Comparison of ENCODE assay signal across 11 cellular contexts in genomic region chr16:621526-622105, GRCh38. TPM values are rescaled to one million over a fixed set of nuclear protein-coding genes. Genes with fewer than 3 reads are reported as not detected.
DNase-seq lines count a peak whose midpoint lies in the region; ATAC-seq and TF ChIP-seq lines count a peak whose summit lies in the region.
"Had no signal": no experiment of that assay in that cellular context is flagged by ENCODE, and none has a peak within 500 bp of the region (broad histone marks: within the 10 kb centered on the region; RNA-seq: fewer than 3 reads in every experiment).

No MANE protein-coding gene starts in this region.

- no peak for ATAC-seq in HG03432 (IDR thresholded peaks at IDR 0.05; ENCODE audit: unreplicated experiment)
- no peak for ATAC-seq in right lobe of liver
- ATAC-seq in HG02678 (IDR thresholded peaks at IDR 0.05; ENCODE audit: unreplicated experiment), result no peak
- ATAC-seq: activated naive CD4-positive, alpha-beta T cell treated with anti-CD3 and anti-CD28 coated beads, Interleukin-2, amount 50 U/mL, for 72 hours had no signal

- no peak for DNase-seq in PC-9
- peak; percentile 33 for DNase-seq in fibroblast of mammary gland (ENCODE audit: low read depth)
- DNase-seq in smooth muscle cell (lab: John Stamatoyannopoulos, UW; ENCODE audit: unreplicated experiment), result no peak
- no peak for DNase-seq in EL
- no peak for DNase-seq in right lobe of liver
- DNase-seq: Caco-2, testis had no signal

- H3K4me2 ChIP-seq in PC-9 (peak overlapping the region; percentile 25), smooth muscle cell (peak overlapping the region; percentile 60)

- no TSS peak for BruUV-seq in PC-9 (replicated peaks; lab: Mats Ljungman, UMichigan)

- H3K9ac ChIP-seq in smooth muscle cell (ENCODE audit: low read depth), result no peak overlapping the region

- H3K79me2 ChIP-seq in PC-9 (ENCODE audit: low read depth) (no peaks in the 10 kb centered on the region), smooth muscle cell (ENCODE audit: low read depth) (no peaks in the 10 kb centered on the region)

- H3K9me3 ChIP-seq in HEK293 (ENCODE audit: control insufficient read depth, insufficient read depth, low read depth, low read length) (no peaks in the 10 kb centered on the region), PC-9 (ENCODE audit: insufficient read depth, low read depth) (no peaks in the 10 kb centered on the region), smooth muscle cell (replicated peaks; ENCODE audit: low read depth) (no peaks in the 10 kb centered on the region), right lobe of liver (no peaks in the 10 kb centered on the region)
- H3K9me3 ChIP-seq: Caco-2, testis had no signal

- no peak overlapping the region for H2AFZ ChIP-seq in PC-9
- H2AFZ ChIP-seq in smooth muscle cell (ENCODE audit: low read depth), result no peak overlapping the region

- POLR2A ChIA-PET in HEK293 (lab: Yijun Ruan, JAX), result interaction anchor here (0.6 to 1.8 kb wide), 3 partner anchors 14 to 38 kb away, joined by 3 to 9 read pairs (median 5); partner anchors contain the start of gene METTL26
- POLR2A ChIA-PET in PC-9 (lab: Charles Lee; ENCODE audit: unreplicated experiment), result interaction anchor here (1.0 to 1.1 kb wide), 3 partner anchors 28 to 36 kb away, joined by 4 to 7 read pairs (median 6); no protein-coding TSS in a partner anchor

- H4K20me1 ChIP-seq in PC-9 (ENCODE audit: insufficient read depth) (peaks cover 12% of the 10 kb centered on the region; the same call in 1 of the 2 replicates), smooth muscle cell (ENCODE audit: low read depth) (peaks cover 44% of the 10 kb centered on the region)

- H3F3A ChIP-seq in PC-9 (ENCODE audit: insufficient read depth, low read depth), result peaks cover 26% of the 10 kb centered on the region
- no peaks in the 10 kb centered on the region for H3F3A ChIP-seq in smooth muscle cell (ENCODE audit: low read depth)

- H3K9me2 ChIP-seq in PC-9 (ENCODE audit: insufficient read depth), result no peaks in the 10 kb centered on the region

- no peak for TF ChIP-seq CTCF in HEK293 (tag by site-specific recombination; IDR thresholded peaks at IDR 0.05)
- TF ChIP-seq CTCF in PC-9 (conservative IDR thresholded peaks at IDR 0.05), result no peak
- TF ChIP-seq CTCF in fibroblast of mammary gland (conservative IDR thresholded peaks at IDR 0.05; ENCODE audit: control insufficient read depth, insufficient read depth, low read depth, low read length), result no peak
- TF ChIP-seq CTCF in smooth muscle cell (IDR thresholded peaks at IDR 0.05; ENCODE audit: borderline replicate concordance, insufficient read depth, poor library complexity, severe bottlenecking), result no peak
- no peak for TF ChIP-seq CTCF in right lobe of liver (IDR thresholded peaks at IDR 0.05)

- CTCF ChIA-PET in HEK293 (lab: Yijun Ruan, JAX) (interaction anchor here (0.8 to 1.2 kb wide), 4 partner anchors 12 to 504 kb away, joined by 3 to 4 read pairs (median 4); no protein-coding TSS in a partner anchor), PC-9 (lab: Charles Lee) (no interaction called here)

- H3K36me3 ChIP-seq in HEK293 (ENCODE audit: control insufficient read depth in 2 of 2, insufficient read depth in 1 of 2, low read length in 2 of 2) (no peaks in the 10 kb centered on the region), PC-9 (ENCODE audit: low read depth) (no peaks in the 10 kb centered on the region), smooth muscle cell (ENCODE audit: low read depth) (no peaks in the 10 kb centered on the region), right lobe of liver (peaks cover 0 to 9% (median 0%) of the 10 kb centered on the region in 4 donors)

- H3K27ac ChIP-seq in HEK293 (ENCODE audit: extremely low read depth, low read depth, low read length) (no peak overlapping the region), PC-9 (no peak overlapping the region), smooth muscle cell (ENCODE audit: low read depth) (peak overlapping the region; percentile 94), right lobe of liver (no peak overlapping the region)
- H3K27ac ChIP-seq: testis had no signal

- H3K4me1 ChIP-seq in HEK293 (ENCODE audit: control insufficient read depth, insufficient read depth, low read length), result no peaks in the 10 kb centered on the region; the same call in 1 of the 2 replicates
- peaks cover 8% of the 10 kb centered on the region for H3K4me1 ChIP-seq in PC-9 (replicated peaks; ENCODE audit: insufficient read depth)
- H3K4me1 ChIP-seq in smooth muscle cell (ENCODE audit: low read depth), result peaks cover 6% of the 10 kb centered on the region
- H3K4me1 ChIP-seq in right lobe of liver, result peaks cover 0 to 12% (median 0%) of the 10 kb centered on the region in 4 donors
- H3K4me1 ChIP-seq: Caco-2 had no signal

- no peak for TF ChIP-seq POLR2A in right lobe of liver (IDR thresholded peaks at IDR 0.05)

- H3K27me3 ChIP-seq in PC-9 (ENCODE audit: insufficient read depth, low read depth) (no peaks in the 10 kb centered on the region), smooth muscle cell (ENCODE audit: low read depth) (no peaks in the 10 kb centered on the region), right lobe of liver (no peaks in the 10 kb centered on the region)
- H3K27me3 ChIP-seq: testis had no signal

- intact Hi-C loops in PC-9 (cut with micrococcal nuclease; ENCODE audit: unreplicated experiment), result no loop called here
- intact Hi-C loops in right lobe of liver (cut with DNase I), result no loop called here

- H3K4me3 ChIP-seq in HEK293 (ENCODE audit: low read depth, low read length) (no peak overlapping the region), PC-9 (no peak overlapping the region), fibroblast of mammary gland (ENCODE audit: control insufficient read depth, low read depth, low read length) (no peak overlapping the region), smooth muscle cell (no peak overlapping the region), right lobe of liver (no peak overlapping the region)
- H3K4me3 ChIP-seq: testis had no signal

- WGBS in smooth muscle cell (ENCODE audit: low lambda C conversion rate), result 88% methylated on average over 21 of the region's 21 CpGs
- 68% methylated on average over 8 of the region's 21 CpGs for WGBS in right lobe of liver (ENCODE audit: insufficient coverage, low coverage, low lambda C conversion rate, missing lambda C conversion rate)

TF ChIP-seq in HEK293, 187 proteins besides CTCF, POLR2A, EP300 and RAD21:
- TF ChIP-seq ZBTB48 (tag by site-specific recombination; IDR thresholded peaks at IDR 0.05) (no peak), EGR2 (tag by site-specific recombination; IDR thresholded peaks at IDR 0.05; ENCODE audit: low read depth) (peak; percentile 32; the same call in 1 of the 2 replicates), ZNF274 (IDR thresholded peaks at IDR 0.05; ENCODE audit: low read length) (no peak), ZNF274 (tag by site-specific recombination; IDR thresholded peaks at IDR 0.05; ENCODE audit: borderline replicate concordance) (no peak), ZSCAN30 (tag by site-specific recombination; IDR thresholded peaks at IDR 0.05) (no peak), GLIS1 (tag by site-specific recombination; IDR thresholded peaks at IDR 0.05) (no peak), ZNF677 (tag by site-specific recombination; IDR thresholded peaks at IDR 0.05) (no peak), ZFHX2 (tag by site-specific recombination; conservative IDR thresholded peaks at IDR 0.05) (peak; percentile 69)

RNA-seq across cellular contexts. Expression of gene WFIKKN1, which starts 9.2 kb away (rescaled TPM):
- total RNA-seq in PC-9 (2021) (6.9 and 9.2 TPM in 2 replicates), smooth muscle cell (1.5 TPM in 1 of 2 replicates, not detected in the other), right lobe of liver (under 1 TPM; 0.43 to 0.70 (median 0.56) TPM)
- 0.77 and 0.83 TPM in 2 replicates for polyA plus RNA-seq in smooth muscle cell

RNA-seq across cellular contexts. Expression of gene METTL26, which starts 14.5 kb away (rescaled TPM):
- total RNA-seq in PC-9 (2021) (144 and 158 TPM in 2 replicates), smooth muscle cell (134 and 158 TPM in 2 replicates), right lobe of liver (100 to 1,000 TPM in 1 of 6 experiments, 10 to 100 TPM in 5; 22.7 to 126 (median 32.6) TPM)
- 227 and 238 TPM in 2 replicates for polyA plus RNA-seq in smooth muscle cell

RNA-seq across cellular contexts. Expression of gene MCRIP2, which starts 20.0 kb away (rescaled TPM):
- 64.2 and 69.6 TPM in 2 replicates for total RNA-seq in PC-9 (2021)
- 7.7 and 11.9 TPM in 2 replicates for total RNA-seq in smooth muscle cell
- 34.7 and 45.8 TPM in 2 replicates for polyA plus RNA-seq in smooth muscle cell
- 100 to 1,000 TPM in 2 of 6 experiments, 10 to 100 TPM in 4; 48.8 to 130 (median 76.7) TPM for total RNA-seq in right lobe of liver

RNA-seq across cellular contexts. Expression of gene WDR90, which starts 27.5 kb away (rescaled TPM):
- total RNA-seq in PC-9 (2021) (118 and 126 TPM in 2 replicates), smooth muscle cell (6.8 and 8.4 TPM in 2 replicates), right lobe of liver (10 to 100 TPM in 4 of 6 experiments, 1 to 10 TPM in 2; 7.2 to 18.1 (median 11.8) TPM)
- polyA plus RNA-seq in smooth muscle cell, result 10.4 and 24.6 TPM in 2 replicates

RNA-seq across cellular contexts. Expression of gene RAB40C, which starts 31.8 kb away (rescaled TPM):
- 43.6 and 47.1 TPM in 2 replicates for total RNA-seq in PC-9 (2021)
- total RNA-seq in smooth muscle cell, result 14.7 and 21.2 TPM in 2 replicates
- polyA plus RNA-seq in smooth muscle cell, result 27.0 and 28.3 TPM in 2 replicates
- 10 to 100 TPM in 5 of 6 experiments, 1 to 10 TPM in 1; 10.0 to 14.1 (median 12.0) TPM for total RNA-seq in right lobe of liver
